ENCODE assay signal across 18 cellular contexts in the genomic region with DNA sequence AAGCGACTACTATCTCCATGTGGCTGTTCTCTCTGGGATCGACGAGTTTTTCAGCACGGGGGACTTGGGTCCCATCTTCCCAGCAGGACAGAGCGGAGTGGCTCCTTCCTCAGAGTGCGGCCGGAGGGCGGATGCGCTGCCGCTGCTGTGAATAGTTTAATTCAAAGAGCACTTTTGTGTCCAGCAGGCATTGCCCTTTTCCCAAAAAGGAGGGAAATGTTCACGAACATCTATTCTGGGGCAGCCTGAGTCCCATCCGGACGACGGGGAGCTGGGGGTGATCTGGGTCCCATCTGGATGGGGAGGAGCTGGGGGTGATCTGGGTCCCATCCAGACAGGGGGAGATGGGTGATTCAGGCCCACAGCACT.
DNase-seq lines count a peak whose midpoint lies in the region; ATAC-seq, FAIRE-seq and TF ChIP-seq lines count a peak whose summit lies in the region.
"Had no signal": no experiment of that assay in that cellular context is flagged by ENCODE, and none has a peak within 500 bp of the region (broad histone marks: within the 10 kb centered on the region; RNA-seq: fewer than 3 reads in every experiment).

No MANE protein-coding gene starts in this region.

- WGBS in smooth muscle cell (ENCODE audit: low lambda C conversion rate) = 92% methylated on average over 14 of the region's 14 CpGs

- intact Hi-C loops in endothelial cell of umbilical vein (cut with micrococcal nuclease) (no loop called here), posterior vena cava (cut with DNase I) (loop anchor here in 1 of 2 donors (5.0 kb wide), 1 partner anchor 110 kb away; no protein-coding TSS in a partner anchor)

- no peaks in the 10 kb centered on the region for H3K4me1 ChIP-seq in endothelial cell of umbilical vein (ENCODE audit: control insufficient read depth, extremely low read depth, insufficient read depth, low read length)
- H3K4me1 ChIP-seq in smooth muscle cell (ENCODE audit: low read depth) = no peaks in the 10 kb centered on the region

- H3K79me2 ChIP-seq in endothelial cell of umbilical vein (ENCODE audit: control insufficient read depth, insufficient read depth, low read length) (no peaks in the 10 kb centered on the region), smooth muscle cell (ENCODE audit: low read depth) (no peaks in the 10 kb centered on the region)

- H3K36me3 ChIP-seq in endothelial cell of umbilical vein (ENCODE audit: control insufficient read depth in 2 of 2, extremely low read depth in 1 of 2, insufficient read depth in 2 of 2, low read length in 2 of 2) (peaks cover 0 to 3% of the 10 kb centered on the region in 2 experiments), smooth muscle cell (ENCODE audit: low read depth) (no peaks in the 10 kb centered on the region)

- H4K20me1 ChIP-seq in endothelial cell of umbilical vein (replicated peaks; ENCODE audit: control insufficient read depth, extremely low read depth, insufficient read depth, low read length) = no peaks in the 10 kb centered on the region
- H4K20me1 ChIP-seq in smooth muscle cell (ENCODE audit: low read depth) = no peaks in the 10 kb centered on the region

- H3K27ac ChIP-seq in endothelial cell of umbilical vein (ENCODE audit: insufficient read depth, low read depth, low read length) (no peak overlapping the region), smooth muscle cell (ENCODE audit: low read depth) (no peak overlapping the region), RWPE1 (no peak overlapping the region)

- TF ChIP-seq CTCF in endothelial cell of umbilical vein (IDR thresholded peaks at IDR 0.05; ENCODE audit: extremely low read depth in 1 of 2, insufficient read depth in 1 of 2, low read depth in 1 of 2, low read length in 2 of 2) (no peak), smooth muscle cell (IDR thresholded peaks at IDR 0.05; ENCODE audit: borderline replicate concordance, insufficient read depth, poor library complexity, severe bottlenecking) (no peak), RWPE1 (conservative IDR thresholded peaks at IDR 0.05; ENCODE audit: low read depth) (no peak)

- dilution Hi-C loops in endothelial cell of umbilical vein (cut with MboI; ENCODE audit: extremely low pct_ligation_motif_present, low sequenced_read_pairs) = no loop called here

- TF ChIP-seq POLR2A in endothelial cell of umbilical vein (IDR thresholded peaks at IDR 0.05; ENCODE audit: low read depth, low read length) = no peak

- no peak for ATAC-seq in activated CD4-positive, CD25-positive, alpha-beta regulatory T cell treated with anti-CD3 and anti-CD28 coated beads, Interleukin-2, amount 50 U/mL, for 24 hours
- ATAC-seq: K562 had no signal

- DNase-seq in activated CD4-positive, CD25-positive, alpha-beta regulatory T cell treated with anti-CD3 and anti-CD28 coated beads, Interleukin-2, amount 50 U/mL, for 72 hours = peak; percentile 17
- DNase-seq in AG08396 (ENCODE audit: low spot score) (peak; percentile 34), endothelial cell of umbilical vein (ENCODE audit: low read depth, low spot score) (no peak), posterior vena cava (ENCODE audit: low spot score) (peak; percentile 83), smooth muscle cell (lab: John Stamatoyannopoulos, UW; ENCODE audit: unreplicated experiment) (no peak), RWPE1 (ENCODE audit: low spot score) (no peak), HUDEP-2 (lab: John Stamatoyannopoulos, UW; ENCODE audit: unreplicated experiment in 76 of 76) (no peak)
- DNase-seq: 8988T, C1 segment of cervical spinal cord, COR-L47, H9, NCI-H1436 treated with DMSO at 0.1 percent for 48 hours, NCI-H2081 treated with DMSO at 0.1 percent for 48 hours, NCI-H526, RPMI8226 had no signal

- H3K4me2 ChIP-seq in endothelial cell of umbilical vein (ENCODE audit: insufficient read depth, low read length) = no peak overlapping the region
- H3K4me2 ChIP-seq in smooth muscle cell = no peak overlapping the region

- FAIRE-seq in endothelial cell of umbilical vein (lab: Jason Lieb, UNC) = no peak
- FAIRE-seq: GM18507, K562 had no signal

- H3K9ac ChIP-seq in endothelial cell of umbilical vein (replicated peaks; ENCODE audit: extremely low read depth, insufficient read depth, low read length) (no peak overlapping the region), smooth muscle cell (ENCODE audit: low read depth) (no peak overlapping the region)

- H3F3A ChIP-seq in smooth muscle cell (ENCODE audit: low read depth) = no peaks in the 10 kb centered on the region

- CTCF ChIA-PET in endothelial cell of umbilical vein (lab: Charles Lee) (no interaction called here), RWPE1 (lab: Yijun Ruan, JAX) (interaction anchor here (0.5 kb wide), 1 partner anchor 413 kb away, joined by 3 read pairs; no protein-coding TSS in a partner anchor)

- no peaks in the 10 kb centered on the region for H3K9me1 ChIP-seq in endothelial cell of umbilical vein (replicated peaks; ENCODE audit: control insufficient read depth, extremely low read depth, insufficient read depth, low read length)

- no peak overlapping the region for H2AFZ ChIP-seq in endothelial cell of umbilical vein (ENCODE audit: low read depth, low read length)
- no peak overlapping the region for H2AFZ ChIP-seq in smooth muscle cell (ENCODE audit: low read depth)

- H3K4me3 ChIP-seq in endothelial cell of umbilical vein (replicated peaks in 1 of 3; ENCODE audit: insufficient read depth in 1 of 3, low read depth in 1 of 3, low read length in 3 of 3) (no peak overlapping the region), smooth muscle cell (no peak overlapping the region)
- H3K4me3 ChIP-seq: K562 had no signal

- no peaks in the 10 kb centered on the region for H3K9me3 ChIP-seq in endothelial cell of umbilical vein (replicated peaks; ENCODE audit: control insufficient read depth, insufficient read depth, low read length)
- no peaks in the 10 kb centered on the region for H3K9me3 ChIP-seq in smooth muscle cell (replicated peaks; ENCODE audit: low read depth)

- no TSS peak for BruUV-seq in endothelial cell of umbilical vein (replicated peaks; lab: Mats Ljungman, UMichigan)

- H3K27me3 ChIP-seq in endothelial cell of umbilical vein (ENCODE audit: control insufficient read depth in 2 of 2, insufficient read depth in 2 of 2, low read length in 2 of 2) (peaks cover 1 to 6% of the 10 kb centered on the region in 2 experiments), smooth muscle cell (ENCODE audit: low read depth) (no peaks in the 10 kb centered on the region)

- POLR2A ChIA-PET in endothelial cell of umbilical vein (lab: Charles Lee) (no interaction called here), RWPE1 (lab: Yijun Ruan, JAX; ENCODE audit: low non-redundant PET) (no interaction called here)

TF ChIP-seq in endothelial cell of umbilical vein, 7 proteins besides CTCF, POLR2A, EP300 and RAD21:
- TF ChIP-seq POLR2AphosphoS5 (IDR thresholded peaks at IDR 0.05; ENCODE audit: insufficient read depth, low read depth, low read length) = no peak
- peak; percentile 25 for TF ChIP-seq EZH2 (IDR thresholded peaks at IDR 0.05; ENCODE audit: borderline replicate concordance, low read depth, low read length, severe bottlenecking)
TF ChIP-seq in endothelial cell of umbilical vein: peak in this region for 1.

Comparison
In these comparisons a context has a peak if more than half of its experiments do, and no peak if none do; other contexts are left out.
1. DNase-seq: peak in activated CD4-positive, CD25-positive, alpha-beta regulatory T cell treated with anti-CD3 and anti-CD28 coated beads, Interleukin-2, amount 50 U/mL, for 72 hours (single experiment), AG08396 (single experiment) and posterior vena cava (single experiment); none in endothelial cell of umbilical vein (single experiment), smooth muscle cell (single experiment), RWPE1 (single experiment) and HUDEP-2 (0 of 76).